1 cellular context compared by ENCODE assay signal in genomic region chr5:39021413-39021812, GRCh38.
TF ChIP-seq lines count a peak whose summit lies in the region.

No MANE protein-coding gene starts in this region.

TF ChIP-seq in GM23338, 12 proteins besides CTCF, POLR2A, EP300 and RAD21:
- TF ChIP-seq, protein P1, sequence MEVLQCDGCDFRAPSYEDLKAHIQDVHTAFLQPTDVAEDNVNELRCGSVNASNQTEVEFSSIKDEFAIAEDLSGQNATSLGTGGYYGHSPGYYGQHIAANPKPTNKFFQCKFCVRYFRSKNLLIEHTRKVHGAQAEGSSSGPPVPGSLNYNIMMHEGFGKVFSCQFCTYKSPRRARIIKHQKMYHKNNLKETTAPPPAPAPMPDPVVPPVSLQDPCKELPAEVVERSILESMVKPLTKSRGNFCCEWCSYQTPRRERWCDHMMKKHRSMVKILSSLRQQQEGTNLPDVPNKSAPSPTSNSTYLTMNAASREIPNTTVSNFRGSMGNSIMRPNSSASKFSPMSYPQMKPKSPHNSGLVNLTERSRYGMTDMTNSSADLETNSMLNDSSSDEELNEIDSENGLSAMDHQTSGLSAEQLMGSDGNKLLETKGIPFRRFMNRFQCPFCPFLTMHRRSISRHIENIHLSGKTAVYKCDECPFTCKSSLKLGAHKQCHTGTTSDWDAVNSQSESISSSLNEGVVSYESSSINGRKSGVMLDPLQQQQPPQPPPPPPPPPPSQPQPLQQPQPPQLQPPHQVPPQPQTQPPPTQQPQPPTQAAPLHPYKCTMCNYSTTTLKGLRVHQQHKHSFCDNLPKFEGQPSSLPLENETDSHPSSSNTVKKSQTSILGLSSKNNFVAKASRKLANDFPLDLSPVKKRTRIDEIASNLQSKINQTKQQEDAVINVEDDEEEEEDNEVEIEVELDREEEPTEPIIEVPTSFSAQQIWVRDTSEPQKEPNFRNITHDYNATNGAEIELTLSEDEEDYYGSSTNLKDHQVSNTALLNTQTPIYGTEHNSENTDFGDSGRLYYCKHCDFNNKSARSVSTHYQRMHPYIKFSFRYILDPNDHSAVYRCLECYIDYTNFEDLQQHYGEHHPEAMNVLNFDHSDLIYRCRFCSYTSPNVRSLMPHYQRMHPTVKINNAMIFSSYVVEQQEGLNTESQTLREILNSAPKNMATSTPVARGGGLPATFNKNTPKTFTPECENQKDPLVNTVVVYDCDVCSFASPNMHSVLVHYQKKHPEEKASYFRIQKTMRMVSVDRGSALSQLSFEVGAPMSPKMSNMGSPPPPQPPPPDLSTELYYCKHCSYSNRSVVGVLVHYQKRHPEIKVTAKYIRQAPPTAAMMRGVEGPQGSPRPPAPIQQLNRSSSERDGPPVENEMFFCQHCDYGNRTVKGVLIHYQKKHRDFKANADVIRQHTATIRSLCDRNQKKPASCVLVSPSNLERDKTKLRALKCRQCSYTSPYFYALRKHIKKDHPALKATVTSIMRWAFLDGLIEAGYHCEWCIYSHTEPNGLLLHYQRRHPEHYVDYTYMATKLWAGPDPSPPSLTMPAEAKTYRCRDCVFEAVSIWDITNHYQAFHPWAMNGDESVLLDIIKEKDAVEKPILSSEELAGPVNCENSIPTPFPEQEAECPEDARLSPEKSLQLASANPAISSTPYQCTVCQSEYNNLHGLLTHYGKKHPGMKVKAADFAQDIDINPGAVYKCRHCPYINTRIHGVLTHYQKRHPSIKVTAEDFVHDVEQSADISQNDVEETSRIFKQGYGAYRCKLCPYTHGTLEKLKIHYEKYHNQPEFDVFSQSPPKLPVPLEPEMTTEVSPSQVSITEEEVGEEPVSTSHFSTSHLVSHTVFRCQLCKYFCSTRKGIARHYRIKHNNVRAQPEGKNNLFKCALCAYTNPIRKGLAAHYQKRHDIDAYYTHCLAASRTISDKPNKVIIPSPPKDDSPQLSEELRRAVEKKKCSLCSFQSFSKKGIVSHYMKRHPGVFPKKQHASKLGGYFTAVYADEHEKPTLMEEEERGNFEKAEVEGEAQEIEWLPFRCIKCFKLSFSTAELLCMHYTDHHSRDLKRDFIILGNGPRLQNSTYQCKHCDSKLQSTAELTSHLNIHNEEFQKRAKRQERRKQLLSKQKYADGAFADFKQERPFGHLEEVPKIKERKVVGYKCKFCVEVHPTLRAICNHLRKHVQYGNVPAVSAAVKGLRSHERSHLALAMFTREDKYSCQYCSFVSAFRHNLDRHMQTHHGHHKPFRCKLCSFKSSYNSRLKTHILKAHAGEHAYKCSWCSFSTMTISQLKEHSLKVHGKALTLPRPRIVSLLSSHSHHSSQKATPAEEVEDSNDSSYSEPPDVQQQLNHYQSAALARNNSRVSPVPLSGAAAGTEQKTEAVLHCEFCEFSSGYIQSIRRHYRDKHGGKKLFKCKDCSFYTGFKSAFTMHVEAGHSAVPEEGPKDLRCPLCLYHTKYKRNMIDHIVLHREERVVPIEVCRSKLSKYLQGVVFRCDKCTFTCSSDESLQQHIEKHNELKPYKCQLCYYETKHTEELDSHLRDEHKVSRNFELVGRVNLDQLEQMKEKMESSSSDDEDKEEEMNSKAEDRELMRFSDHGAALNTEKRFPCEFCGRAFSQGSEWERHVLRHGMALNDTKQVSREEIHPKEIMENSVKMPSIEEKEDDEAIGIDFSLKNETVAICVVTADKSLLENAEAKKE (CRISPR knock-in tag; IDR thresholded peaks at IDR 0.05), result peak; percentile 75
- TF ChIP-seq CREB1 (CRISPR knock-in tag; IDR thresholded peaks at IDR 0.05; ENCODE audit: low read depth) (peak; percentile 50; the same call in 1 of the 2 replicates), NANOG (IDR thresholded peaks at IDR 0.05; ENCODE audit: borderline replicate concordance) (peak; percentile 49; the same call in 1 of the 2 replicates), EZH2 (IDR thresholded peaks at IDR 0.05; ENCODE audit: low read depth, unreplicated experiment) (no peak)
